ENCODE assay signal across 23 cellular contexts in the genomic region with DNA sequence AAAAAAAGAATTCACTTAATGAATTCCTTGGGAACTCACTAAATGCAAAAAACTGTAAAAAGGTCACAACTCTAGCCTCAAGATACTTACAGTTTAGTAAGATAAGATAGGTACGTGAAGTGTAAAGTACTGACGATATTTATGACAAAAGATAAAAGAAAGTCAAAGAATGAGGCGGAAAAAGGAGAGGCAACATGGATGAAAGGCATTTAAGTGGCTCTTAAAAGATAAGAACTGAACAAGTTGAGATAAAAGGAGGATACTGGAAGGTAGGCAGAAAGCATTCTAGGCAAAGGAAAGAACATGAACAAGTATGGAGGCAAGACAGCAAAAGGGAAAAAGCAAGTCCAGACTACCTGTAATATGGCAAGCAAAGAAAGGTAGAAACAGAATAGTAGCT. TPM values are rescaled to one million over a fixed set of nuclear protein-coding genes. Genes with fewer than 3 reads are reported as not detected.
DNase-seq lines count a peak whose midpoint lies in the region; ATAC-seq, FAIRE-seq and TF ChIP-seq lines count a peak whose summit lies in the region.
"Had no signal": no experiment of that assay in that cellular context is flagged by ENCODE, and none has a peak within 500 bp of the region (broad histone marks: within the 10 kb centered on the region; RNA-seq: fewer than 3 reads in every experiment).

No MANE protein-coding gene starts in this region.

- TF ChIP-seq POLR2A in HepG2 (IDR thresholded peaks at IDR 0.05; ENCODE audit: insufficient read depth in 1 of 2, low read depth in 2 of 2, low read length in 2 of 2) = no peak
- TF ChIP-seq POLR2A in right lobe of liver (IDR thresholded peaks at IDR 0.05) = no peak
- TF ChIP-seq POLR2A in uterus (IDR thresholded peaks at IDR 0.05) = no peak

- no peak overlapping the region for H3K4me2 ChIP-seq in HepG2 (ENCODE audit: low read depth, low read length)

- CTCF ChIA-PET in HepG2 (lab: Yijun Ruan, JAX; ENCODE audit: low intra/inter-chr PET ratio, low total read pairs) = no interaction called here
- CTCF ChIA-PET in activated CD8-positive, alpha-beta T cell treated with anti-CD3 and anti-CD28 coated beads for 36 hours (lab: Charles Lee) = interaction anchor here (1.9 to 2.4 kb wide), 2 partner anchors 14 to 107 kb away, joined by 5 to 6 read pairs; no protein-coding TSS in a partner anchor

- POLR2A ChIA-PET in HepG2 (lab: Yijun Ruan, JAX) = interaction anchor here (3.3 kb wide), 1 partner anchor 17 kb away, joined by 20 read pairs; a partner anchor contains a TSS
- POLR2A ChIA-PET in activated CD8-positive, alpha-beta T cell treated with anti-CD3 and anti-CD28 coated beads for 36 hours (lab: Charles Lee) = interaction anchor here (1.1 kb wide), 1 partner anchor 12 kb away, joined by 3 read pairs; no protein-coding TSS in a partner anchor

- peak overlapping the region; percentile 1 for H3K27ac Mint-ChIP-seq in endodermal cell
- no peak overlapping the region for H3K27ac Mint-ChIP-seq in activated CD8-positive, alpha-beta T cell treated with anti-CD3 and anti-CD28 coated beads for 36 hours
- H3K27ac Mint-ChIP-seq: B cell, IgD-negative memory B cell had no signal

- DNase-seq in HepG2 (ENCODE audit: low spot score) (no peak), right lobe of liver (no peak), endodermal cell (no peak), small intestine (peak; percentile 38), uterus (no peak), putamen (ENCODE audit: low spot score) (no peak)
- DNase-seq in activated CD8-positive, alpha-beta T cell treated with anti-CD3 and anti-CD28 coated beads for 36 hours = no peak
- DNase-seq in activated CD4-positive, CD25-positive, alpha-beta regulatory T cell (lab: John Stamatoyannopoulos, UW) = no peak
- DNase-seq: COR-L47; GM23248; HCEC 1CT; Kasumi-1; NCI-H1105; NCI-H2081; NCI-H2171 treated with DMSO at 0.1 percent for 48 hours; NCI-H510A; NCI-H748 treated with DMSO at 0.1 percent for 48 hours; NK-92 treated with Interleukin-12 subunit alpha and Interleukin-12 subunit beta, amount 100 ng/mL, for 24 hours; Peyer's patch had no signal

- no peak for FAIRE-seq in HepG2 (lab: Jason Lieb, UNC)
- no peak for FAIRE-seq in small intestine (lab: Jason Lieb, UNC)
- FAIRE-seq: GM12878, HTR-8/SVneo had no signal

- peaks cover 12% of the 10 kb centered on the region for H3K79me2 ChIP-seq in HepG2 (ENCODE audit: insufficient read depth, low read length)

- H3K4me1 ChIP-seq in HepG2 (ENCODE audit: insufficient read depth, low read length) (peaks cover 46% of the 10 kb centered on the region), right lobe of liver (peaks cover 0 to 39% (median 3%) of the 10 kb centered on the region in 4 donors), endodermal cell (ENCODE audit: control insufficient read depth, insufficient read depth, low read length) (peaks cover 10% of the 10 kb centered on the region), small intestine (ENCODE audit: control insufficient read depth in 2 of 2, insufficient read depth in 1 of 2, low read depth in 1 of 2, low read length in 1 of 2) (peaks cover 3 to 10% of the 10 kb centered on the region in 2 donors), uterus (peaks cover 5 to 9% of the 10 kb centered on the region in 2 donors)

- no peak for TF ChIP-seq RAD21 in HepG2 (CRISPR knock-in tag; IDR thresholded peaks at IDR 0.05)

- no peak overlapping the region for H2AFZ ChIP-seq in HepG2 (ENCODE audit: low read length)
- H2AFZ ChIP-seq: GM23248 had no signal

- H3K9me3 ChIP-seq in HepG2 (ENCODE audit: low read length) = no peaks in the 10 kb centered on the region
- no peaks in the 10 kb centered on the region for H3K9me3 ChIP-seq in right lobe of liver
- no peaks in the 10 kb centered on the region for H3K9me3 ChIP-seq in endodermal cell (ENCODE audit: control insufficient read depth, low read length)
- no peaks in the 10 kb centered on the region for H3K9me3 ChIP-seq in small intestine (ENCODE audit: control insufficient read depth, low read depth)
- no peaks in the 10 kb centered on the region for H3K9me3 ChIP-seq in uterus
- H3K9me3 ChIP-seq: Peyer's patch had no signal

- in situ Hi-C loops in HepG2 (cut with HindIII; ENCODE audit: extremely low pct_ligation_motif_present, low pct_unique_long_range_greater_than_20kb) = no loop called here

- H3K9ac ChIP-seq in HepG2 (ENCODE audit: insufficient read depth, low read depth, low read length) (no peak overlapping the region), endodermal cell (ENCODE audit: extremely low read depth, low read length, poor library complexity, severe bottlenecking) (no peak overlapping the region)
- H3K9ac ChIP-seq: GM23248 had no signal

- TF ChIP-seq EP300 in HepG2 (IDR thresholded peaks at IDR 0.05; ENCODE audit: low read depth in 2 of 2, low read length in 2 of 2) (no peak), HepG2 (CRISPR knock-in tag; IDR thresholded peaks at IDR 0.05; ENCODE audit: borderline replicate concordance) (no peak)

- H3K4me3 ChIP-seq in HepG2 (replicated peaks in 1 of 3; ENCODE audit: insufficient read depth in 1 of 3, low read depth in 2 of 3, low read length in 3 of 3) (no peak overlapping the region), right lobe of liver (no peak overlapping the region), endodermal cell (ENCODE audit: low read length) (no peak overlapping the region), small intestine (ENCODE audit: low read depth in 1 of 2, low read length in 2 of 2) (no peak overlapping the region), uterus (no peak overlapping the region)
- H3K4me3 ChIP-seq: GM12878, GM23248, Peyer's patch had no signal

- H3K27ac ChIP-seq in HepG2 (ENCODE audit: extremely low read length, insufficient read depth, low read length) (peak overlapping the region; percentile 11), right lobe of liver (no peak overlapping the region), endodermal cell (ENCODE audit: low read depth, low read length) (no peak overlapping the region), small intestine (ENCODE audit: low read depth in 1 of 2, low read length in 1 of 2) (peak overlapping the region; percentile 47 to 60), uterus (peak overlapping the region; percentile 75 to 83)

- H3K36me3 Mint-ChIP-seq in endodermal cell (ENCODE audit: low read depth) = peaks cover 50% of the 10 kb centered on the region
- H3K36me3 Mint-ChIP-seq in activated CD8-positive, alpha-beta T cell treated with anti-CD3 and anti-CD28 coated beads for 36 hours (ENCODE audit: low read depth) = peaks cover 22% of the 10 kb centered on the region

- ATAC-seq in HepG2 (no peak), right lobe of liver (no peak)
- ATAC-seq in activated CD8-positive, alpha-beta T cell treated with anti-CD3 and anti-CD28 coated beads for 36 hours = no peak
- ATAC-seq: GM12878 had no signal

- H3K36me3 ChIP-seq in HepG2 (replicated peaks in 1 of 2; ENCODE audit: control insufficient read depth in 1 of 2, insufficient read depth in 2 of 2, low read length in 2 of 2) (peaks cover 9 to 50% of the 10 kb centered on the region in 2 experiments), right lobe of liver (peaks cover 0 to 23% (median 2%) of the 10 kb centered on the region in 4 donors), endodermal cell (ENCODE audit: control insufficient read depth, insufficient read depth, low read length) (peaks cover 59% of the 10 kb centered on the region), small intestine (ENCODE audit: control insufficient read depth in 2 of 2, insufficient read depth in 2 of 2, low read length in 2 of 2) (peaks cover 10 to 37% of the 10 kb centered on the region in 2 donors), uterus (no peaks in the 10 kb centered on the region)

- no TSS peak for BruUV-seq in HepG2 (replicated peaks; lab: Mats Ljungman, UMichigan)

- H4K20me1 ChIP-seq in HepG2 (ENCODE audit: insufficient read depth, low read length) = no peaks in the 10 kb centered on the region

- H3K27me3 Mint-ChIP-seq in endodermal cell (ENCODE audit: insufficient read depth) = no peaks in the 10 kb centered on the region
- no peaks in the 10 kb centered on the region for H3K27me3 Mint-ChIP-seq in activated CD8-positive, alpha-beta T cell treated with anti-CD3 and anti-CD28 coated beads for 36 hours
- H3K27me3 Mint-ChIP-seq: B cell, IgD-negative memory B cell had no signal

- no peak overlapping the region for H3K4me3 Mint-ChIP-seq in endodermal cell
- no peak overlapping the region for H3K4me3 Mint-ChIP-seq in activated CD8-positive, alpha-beta T cell treated with anti-CD3 and anti-CD28 coated beads for 36 hours
- H3K4me3 Mint-ChIP-seq: B cell had no signal

- intact Hi-C loops in HepG2 (cut with micrococcal nuclease; ENCODE audit: unreplicated experiment) (no loop called here), right lobe of liver (cut with DNase I) (loop anchor here in 1 of 2 donors (10.0 kb wide), 1 partner anchor 107 kb away; no protein-coding TSS in a partner anchor), uterus (cut with DNase I; ENCODE audit: low total_unique reads) (no loop called here)
- intact Hi-C loops in activated CD8-positive, alpha-beta T cell treated with anti-CD3 and anti-CD28 coated beads for 36 hours (cut with micrococcal nuclease) = no loop called here

- peaks cover 23% of the 10 kb centered on the region for H3K4me1 Mint-ChIP-seq in endodermal cell
- peaks cover 10% of the 10 kb centered on the region for H3K4me1 Mint-ChIP-seq in activated CD8-positive, alpha-beta T cell treated with anti-CD3 and anti-CD28 coated beads for 36 hours (ENCODE audit: low read depth)

- TF ChIP-seq CTCF in HepG2 (CRISPR knock-in tag; IDR thresholded peaks at IDR 0.05) (no peak), right lobe of liver (IDR thresholded peaks at IDR 0.05) (no peak), endodermal cell (conservative IDR thresholded peaks at IDR 0.05) (no peak), uterus (IDR thresholded peaks at IDR 0.05) (no peak)
- no peak for TF ChIP-seq CTCF in activated CD8-positive, alpha-beta T cell treated with anti-CD3 and anti-CD28 coated beads for 36 hours (IDR thresholded peaks at IDR 0.05)

- H3K27me3 ChIP-seq in HepG2 (ENCODE audit: control insufficient read depth in 1 of 2, insufficient read depth in 2 of 2, low read length in 2 of 2) (no peaks in the 10 kb centered on the region), right lobe of liver (no peaks in the 10 kb centered on the region), endodermal cell (ENCODE audit: control insufficient read depth, insufficient read depth, low read length, poor library complexity, severe bottlenecking) (no peaks in the 10 kb centered on the region), small intestine (ENCODE audit: control insufficient read depth in 2 of 2, insufficient read depth in 2 of 2, low read length in 2 of 2) (no peaks in the 10 kb centered on the region), uterus (no peaks in the 10 kb centered on the region)
- H3K27me3 ChIP-seq: Peyer's patch had no signal

- 95% methylated on average over 3 of the region's 3 CpGs for WGBS in HepG2 (ENCODE audit: low lambda C conversion rate)
- WGBS in right lobe of liver (ENCODE audit: insufficient coverage, low coverage, low lambda C conversion rate, missing lambda C conversion rate) = 98% methylated on average over 3 of the region's 3 CpGs
- WGBS in endodermal cell (ENCODE audit: insufficient coverage in 1 of 2, insufficient read length in 1 of 2), 2 experiments = 60 to 82% methylated on average over 3 of the region's 3 CpGs
- 24 to 70% (median 35%) methylated on average over 3 of the region's 3 CpGs for WGBS in small intestine, 3 donors

- no peaks in the 10 kb centered on the region for H3K9me3 Mint-ChIP-seq in endodermal cell
- H3K9me3 Mint-ChIP-seq in activated CD8-positive, alpha-beta T cell treated with anti-CD3 and anti-CD28 coated beads for 36 hours = no peaks in the 10 kb centered on the region
- H3K9me3 Mint-ChIP-seq: IgD-negative memory B cell had no signal

RNA-seq across cellular contexts. Expression of a gene that starts 16.9 kb away (rescaled TPM):
- total RNA-seq in HepG2 (2016; rRNA removed; fragmentation: Illumina TruSeq; extraction: Trizol) (15.3 and 16.3 TPM in 2 replicates), right lobe of liver (10 to 100 TPM in 3 of 6 experiments, 1 to 10 TPM in 3; 4.6 to 12.1 (median 8.3) TPM), endodermal cell (10 to 100 TPM; 17.8 TPM), uterus (10 to 100 TPM; 13.2 to 23.4 (median 17.4) TPM)
- total RNA-seq in HepG2 (2016; cell fraction: cytosol; rRNA removed; fragmentation: Illumina TruSeq; extraction: Trizol; ENCODE audit: low read depth) = 14.7 and 15.7 TPM in 2 replicates
- total RNA-seq in HepG2 (2016; cell fraction: insoluble cytoplasmic fraction; rRNA removed; fragmentation: Illumina TruSeq; extraction: Trizol) = 14.5 and 14.7 TPM in 2 replicates
- 22.4 and 23.5 TPM in 2 replicates for total RNA-seq in HepG2 (2016; cell fraction: membrane; rRNA removed; fragmentation: Illumina TruSeq; extraction: Trizol)
- 7.6 and 10.7 TPM in 2 replicates for total RNA-seq in HepG2 (2016; cell fraction: nucleus; rRNA removed; fragmentation: Illumina TruSeq; extraction: Trizol)
- polyA plus RNA-seq in HepG2 (2011; rRNA removed) (20.9 and 22.5 TPM in 2 replicates), small intestine (10 to 100 TPM; 20.8 to 29.2 (median 28.9) TPM)
- 20.2 and 22.7 TPM in 2 replicates for polyA plus RNA-seq in HepG2 (2011; cell fraction: cytosol; rRNA removed)
- polyA plus RNA-seq in HepG2 (2011; cell fraction: nucleus; rRNA removed) = 11.4 and 11.8 TPM in 2 replicates
- polyA plus RNA-seq in HepG2 (2012) = 10.1 and 14.4 TPM in 2 replicates
- 9.8 and 10.0 TPM in 2 replicates for polyA plus RNA-seq in HepG2 (2016; cell fraction: cytosol; fragmentation: Illumina TruSeq; extraction: Trizol; ENCODE audit: low read depth)
- polyA plus RNA-seq in HepG2 (2016; cell fraction: insoluble cytoplasmic fraction; fragmentation: Illumina TruSeq; extraction: Trizol; ENCODE audit: low read depth) = 17.6 and 20.6 TPM in 2 replicates
- 19.3 and 20.2 TPM in 2 replicates for polyA plus RNA-seq in HepG2 (2016; cell fraction: membrane; fragmentation: Illumina TruSeq; extraction: Trizol; ENCODE audit: low read depth)
- 13.4 and 15.4 TPM in 2 replicates for polyA plus RNA-seq in HepG2 (2016; cell fraction: nucleus; fragmentation: Illumina TruSeq; extraction: Trizol; ENCODE audit: insufficient read depth, low read depth)
- polyA minus RNA-seq in HepG2 (2011; rRNA and poly(A)+ RNA removed; ENCODE audit: low replicate concordance) = 14.9 and 40.6 TPM in 2 replicates
- 18.2 and 22.4 TPM in 2 replicates for polyA minus RNA-seq in HepG2 (2011; cell fraction: cytosol; rRNA and poly(A)+ RNA removed)
- 13.1 and 17.9 TPM in 2 replicates for polyA minus RNA-seq in HepG2 (2011; cell fraction: nucleus; rRNA and poly(A)+ RNA removed)
- 13.1 TPM for polyA plus RNA-seq in endodermal cell (2013, experiment 1 of 2)
- polyA plus RNA-seq in endodermal cell (2013, experiment 2 of 2) = 12.7 TPM
- total RNA-seq in activated CD8-positive, alpha-beta T cell treated with anti-CD3 and anti-CD28 coated beads for 36 hours = 10 to 100 TPM; 10.6 to 10.9 TPM

RNA-seq across cellular contexts. Expression of a gene that starts 46.5 kb away (rescaled TPM):
- 0.76 and 2.5 TPM in 2 replicates for total RNA-seq in HepG2 (2016; rRNA removed; fragmentation: Illumina TruSeq; extraction: Trizol)
- 6.9 and 7.0 TPM in 2 replicates for total RNA-seq in HepG2 (2016; cell fraction: cytosol; rRNA removed; fragmentation: Illumina TruSeq; extraction: Trizol; ENCODE audit: low read depth)
- total RNA-seq in HepG2 (2016; cell fraction: insoluble cytoplasmic fraction; rRNA removed; fragmentation: Illumina TruSeq; extraction: Trizol) = 0.83 and 1.3 TPM in 2 replicates
- total RNA-seq in HepG2 (2016; cell fraction: membrane; rRNA removed; fragmentation: Illumina TruSeq; extraction: Trizol) = 5.0 and 5.4 TPM in 2 replicates
- total RNA-seq in HepG2 (2016; cell fraction: nucleus; rRNA removed; fragmentation: Illumina TruSeq; extraction: Trizol) = 1.2 and 1.7 TPM in 2 replicates
- polyA plus RNA-seq in HepG2 (2011; rRNA removed) = 2.9 and 4.0 TPM in 2 replicates
- 4.2 and 5.4 TPM in 2 replicates for polyA plus RNA-seq in HepG2 (2011; cell fraction: cytosol; rRNA removed)
- polyA plus RNA-seq in HepG2 (2011; cell fraction: nucleus; rRNA removed) = 2.7 and 3.1 TPM in 2 replicates
- polyA plus RNA-seq in HepG2 (2012) = 0.43 and 2.3 TPM in 2 replicates
- polyA plus RNA-seq in HepG2 (2016; cell fraction: cytosol; fragmentation: Illumina TruSeq; extraction: Trizol; ENCODE audit: low read depth) = 9.6 and 9.8 TPM in 2 replicates
- 1.0 and 1.1 TPM in 2 replicates for polyA plus RNA-seq in HepG2 (2016; cell fraction: insoluble cytoplasmic fraction; fragmentation: Illumina TruSeq; extraction: Trizol; ENCODE audit: low read depth)
- polyA plus RNA-seq in HepG2 (2016; cell fraction: membrane; fragmentation: Illumina TruSeq; extraction: Trizol; ENCODE audit: low read depth) = 6.2 and 6.8 TPM in 2 replicates
- polyA plus RNA-seq in HepG2 (2016; cell fraction: nucleus; fragmentation: Illumina TruSeq; extraction: Trizol; ENCODE audit: insufficient read depth, low read depth) = 1.3 and 2.6 TPM in 2 replicates
- polyA minus RNA-seq in HepG2 (2011; rRNA and poly(A)+ RNA removed; ENCODE audit: low replicate concordance) = 6.4 and 19.0 TPM in 2 replicates
- 1.8 TPM in 1 of 2 replicates, not detected in the other for polyA minus RNA-seq in HepG2 (2011; cell fraction: cytosol; rRNA and poly(A)+ RNA removed)
- 0.75 TPM in 1 of 2 replicates, not detected in the other for polyA minus RNA-seq in HepG2 (2011; cell fraction: nucleus; rRNA and poly(A)+ RNA removed)
- total RNA-seq in right lobe of liver = 10 to 100 TPM in 3 of 6 experiments, 1 to 10 TPM in 3; 3.9 to 14.4 (median 9.0) TPM
- 10 to 100 TPM in 1 of 2 donors, 1 to 10 TPM in 1; 8.6 to 12.3 TPM for total RNA-seq in endodermal cell
- polyA plus RNA-seq in endodermal cell (2013, experiment 1 of 2) = 5.8 TPM
- 5.7 TPM for polyA plus RNA-seq in endodermal cell (2013, experiment 2 of 2)
- 100 to 1,000 TPM; 221 to 414 (median 262) TPM for polyA plus RNA-seq in small intestine
- total RNA-seq in uterus = 10 to 100 TPM; 18.4 to 57.4 (median 34.8) TPM
- 1 to 10 TPM; 1.3 to 1.9 TPM for total RNA-seq in activated CD8-positive, alpha-beta T cell treated with anti-CD3 and anti-CD28 coated beads for 36 hours
- total RNA-seq: B cell had no signal
- polyA plus RNA-seq: IgD-negative memory B cell had no signal

Comparison
In these comparisons a context has a peak if more than half of its experiments do, and no peak if none do; other contexts are left out.
1. H3K27ac ChIP-seq: peak in HepG2 (single experiment), small intestine (2 of 2) and uterus (2 of 2); none in right lobe of liver (0 of 3) and endodermal cell (single experiment).